In the genomic region with DNA sequence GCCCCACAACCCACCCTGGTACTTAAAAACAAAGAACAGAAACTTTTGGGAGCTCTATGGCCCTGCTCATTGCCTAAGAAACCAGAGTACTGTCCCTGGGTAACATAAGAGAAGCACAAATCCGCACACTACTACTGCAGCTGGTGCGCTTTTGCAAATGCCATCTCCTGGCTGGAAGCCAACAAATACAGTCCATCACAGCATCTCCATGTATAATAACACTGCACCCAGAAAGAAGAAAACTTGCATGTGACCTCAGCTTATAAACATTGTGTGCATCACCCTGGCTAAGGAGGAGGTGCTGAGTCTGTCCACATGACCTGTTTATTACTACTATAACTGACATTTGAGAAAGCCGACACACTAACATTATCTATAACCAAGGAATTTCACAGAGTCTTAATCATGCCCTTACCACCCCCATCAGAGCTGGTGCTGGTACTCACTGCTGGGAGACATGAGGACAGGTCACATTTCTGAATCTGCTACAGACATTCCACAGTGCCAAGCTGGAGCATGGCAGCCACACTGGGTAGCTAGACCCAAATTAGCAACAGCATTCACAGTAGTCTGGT, we compare ENCODE assay signal across 23 cellular contexts.
"Had no signal": no experiment of that assay in that cellular context is flagged by ENCODE, and none has a peak within 500 bp of the region (broad histone marks: within the 10 kb centered on the region; RNA-seq: fewer than 3 reads in every experiment).

No MANE protein-coding gene starts in this region.

- H3K36me3 ChIP-seq: esophagus squamous epithelium, gastrocnemius medialis, vagina had no signal

- DNase-seq: activated CD4-positive, alpha-beta T cell treated with anti-CD3 and anti-CD28 coated beads, Interleukin-2, amount 50 U/mL, for 48 hours; activated naive CD4-positive, alpha-beta T cell treated with Interleukin-2 at 50 U/mL for 16 hours; activated naive CD8-positive, alpha-beta T cell treated with anti-CD3 and anti-CD28 coated beads, Interleukin-2, amount 10 ng/mL, durations not matched to agents 7 days and 5 days; activated T-cell treated with anti-CD3 and anti-CD28 coated beads, Interleukin-2, amount 50 U/mL, for 48 hours; amygdala; cerebellar nuclear complex; cortex of kidney; endodermal cell; esophagus squamous epithelium; gastrocnemius medialis; head of caudate nucleus; left cardiac atrium; mesenchymal stem cell; naive B cell; occipital lobe; posterior cingulate gyrus; stimulated activated CD4-positive, alpha-beta T cell treated with anti-CD3 and anti-CD28 coated beads, Interleukin-2, amount 100 ng/mL, for 48 hours; stimulated activated CD8-positive, alpha-beta memory T cell treated with anti-CD3 and anti-CD28 coated beads, Interleukin-4, amount 100 ng/mL, for 48 hours; stimulated activated naive CD4-positive, alpha-beta T cell; testis had no signal

- ATAC-seq: gastrocnemius medialis, left cardiac atrium, sciatic nerve, WTC11 had no signal

- H3K27ac ChIP-seq: esophagus squamous epithelium, gastrocnemius medialis, testis, vagina had no signal

- H3K4me1 ChIP-seq: esophagus squamous epithelium, gastrocnemius medialis, testis, vagina had no signal

- H3K27me3 ChIP-seq: esophagus squamous epithelium, gastrocnemius medialis, testis, vagina had no signal

- H3K9me3 ChIP-seq: esophagus squamous epithelium, gastrocnemius medialis, testis, vagina had no signal

- H3K4me3 ChIP-seq: esophagus squamous epithelium, gastrocnemius medialis, testis, vagina had no signal
